In the genomic region with DNA sequence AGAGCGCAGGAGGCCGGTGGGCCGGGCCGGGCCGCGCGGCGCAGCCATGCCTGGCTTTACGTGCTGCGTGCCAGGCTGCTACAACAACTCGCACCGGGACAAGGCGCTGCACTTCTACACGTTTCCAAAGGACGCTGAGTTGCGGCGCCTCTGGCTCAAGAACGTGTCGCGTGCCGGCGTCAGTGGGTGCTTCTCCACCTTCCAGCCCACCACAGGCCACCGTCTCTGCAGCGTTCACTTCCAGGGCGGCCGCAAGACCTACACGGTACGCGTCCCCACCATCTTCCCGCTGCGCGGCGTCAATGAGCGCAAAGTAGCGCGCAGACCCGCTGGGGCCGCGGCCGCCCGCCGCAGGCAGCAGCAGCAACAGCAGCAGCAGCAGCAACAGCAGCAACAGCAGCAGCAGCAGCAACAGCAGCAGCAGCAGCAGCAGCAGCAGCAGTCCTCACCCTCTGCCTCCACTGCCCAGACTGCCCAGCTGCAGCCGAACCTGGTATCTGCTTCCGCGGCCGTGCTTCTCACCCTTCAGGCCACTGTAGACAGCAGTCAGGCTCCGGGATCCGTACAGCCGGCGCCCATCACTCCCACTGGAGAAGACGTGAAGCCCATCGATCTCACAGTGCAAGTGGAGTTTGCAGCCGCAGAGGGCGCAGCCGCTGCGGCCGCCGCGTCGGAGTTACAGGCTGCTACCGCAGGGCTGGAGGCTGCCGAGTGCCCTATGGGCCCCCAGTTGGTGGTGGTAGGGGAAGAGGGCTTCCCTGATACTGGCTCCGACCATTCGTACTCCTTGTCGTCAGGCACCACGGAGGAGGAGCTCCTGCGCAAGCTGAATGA, we compare ENCODE assay signal across 1 cellular context.
TF ChIP-seq lines count a peak whose summit lies in the region.

No MANE protein-coding gene starts in this region.

TF ChIP-seq in HepG2, 621 proteins besides CTCF, POLR2A, EP300 and RAD21 (continued from another document and continues in another):
- TF ChIP-seq, protein P1, sequence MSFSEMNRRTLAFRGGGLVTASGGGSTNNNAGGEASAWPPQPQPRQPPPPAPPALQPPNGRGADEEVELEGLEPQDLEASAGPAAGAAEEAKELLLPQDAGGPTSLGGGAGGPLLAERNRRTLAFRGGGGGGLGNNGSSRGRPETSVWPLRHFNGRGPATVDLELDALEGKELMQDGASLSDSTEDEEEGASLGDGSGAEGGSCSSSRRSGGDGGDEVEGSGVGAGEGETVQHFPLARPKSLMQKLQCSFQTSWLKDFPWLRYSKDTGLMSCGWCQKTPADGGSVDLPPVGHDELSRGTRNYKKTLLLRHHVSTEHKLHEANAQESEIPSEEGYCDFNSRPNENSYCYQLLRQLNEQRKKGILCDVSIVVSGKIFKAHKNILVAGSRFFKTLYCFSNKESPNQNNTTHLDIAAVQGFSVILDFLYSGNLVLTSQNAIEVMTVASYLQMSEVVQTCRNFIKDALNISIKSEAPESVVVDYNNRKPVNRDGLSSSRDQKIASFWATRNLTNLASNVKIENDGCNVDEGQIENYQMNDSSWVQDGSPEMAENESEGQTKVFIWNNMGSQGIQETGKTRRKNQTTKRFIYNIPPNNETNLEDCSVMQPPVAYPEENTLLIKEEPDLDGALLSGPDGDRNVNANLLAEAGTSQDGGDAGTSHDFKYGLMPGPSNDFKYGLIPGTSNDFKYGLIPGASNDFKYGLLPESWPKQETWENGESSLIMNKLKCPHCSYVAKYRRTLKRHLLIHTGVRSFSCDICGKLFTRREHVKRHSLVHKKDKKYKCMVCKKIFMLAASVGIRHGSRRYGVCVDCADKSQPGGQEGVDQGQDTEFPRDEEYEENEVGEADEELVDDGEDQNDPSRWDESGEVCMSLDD (CRISPR knock-in tag; IDR thresholded peaks at IDR 0.05; ENCODE audit: borderline replicate concordance) = no peak
- TF ChIP-seq, protein P2, sequence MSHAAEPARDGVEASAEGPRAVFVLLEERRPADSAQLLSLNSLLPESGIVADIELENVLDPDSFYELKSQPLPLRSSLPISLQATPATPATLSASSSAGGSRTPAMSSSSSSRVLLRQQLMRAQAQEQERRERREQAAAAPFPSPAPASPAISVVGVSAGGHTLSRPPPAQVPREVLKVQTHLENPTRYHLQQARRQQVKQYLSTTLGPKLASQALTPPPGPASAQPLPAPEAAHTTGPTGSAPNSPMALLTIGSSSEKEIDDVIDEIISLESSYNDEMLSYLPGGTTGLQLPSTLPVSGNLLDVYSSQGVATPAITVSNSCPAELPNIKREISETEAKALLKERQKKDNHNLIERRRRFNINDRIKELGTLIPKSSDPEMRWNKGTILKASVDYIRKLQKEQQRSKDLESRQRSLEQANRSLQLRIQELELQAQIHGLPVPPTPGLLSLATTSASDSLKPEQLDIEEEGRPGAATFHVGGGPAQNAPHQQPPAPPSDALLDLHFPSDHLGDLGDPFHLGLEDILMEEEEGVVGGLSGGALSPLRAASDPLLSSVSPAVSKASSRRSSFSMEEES (CRISPR knock-in tag; IDR thresholded peaks at IDR 0.05) = no peak; the same call in 1 of the 2 replicates
- TF ChIP-seq, protein P3, sequence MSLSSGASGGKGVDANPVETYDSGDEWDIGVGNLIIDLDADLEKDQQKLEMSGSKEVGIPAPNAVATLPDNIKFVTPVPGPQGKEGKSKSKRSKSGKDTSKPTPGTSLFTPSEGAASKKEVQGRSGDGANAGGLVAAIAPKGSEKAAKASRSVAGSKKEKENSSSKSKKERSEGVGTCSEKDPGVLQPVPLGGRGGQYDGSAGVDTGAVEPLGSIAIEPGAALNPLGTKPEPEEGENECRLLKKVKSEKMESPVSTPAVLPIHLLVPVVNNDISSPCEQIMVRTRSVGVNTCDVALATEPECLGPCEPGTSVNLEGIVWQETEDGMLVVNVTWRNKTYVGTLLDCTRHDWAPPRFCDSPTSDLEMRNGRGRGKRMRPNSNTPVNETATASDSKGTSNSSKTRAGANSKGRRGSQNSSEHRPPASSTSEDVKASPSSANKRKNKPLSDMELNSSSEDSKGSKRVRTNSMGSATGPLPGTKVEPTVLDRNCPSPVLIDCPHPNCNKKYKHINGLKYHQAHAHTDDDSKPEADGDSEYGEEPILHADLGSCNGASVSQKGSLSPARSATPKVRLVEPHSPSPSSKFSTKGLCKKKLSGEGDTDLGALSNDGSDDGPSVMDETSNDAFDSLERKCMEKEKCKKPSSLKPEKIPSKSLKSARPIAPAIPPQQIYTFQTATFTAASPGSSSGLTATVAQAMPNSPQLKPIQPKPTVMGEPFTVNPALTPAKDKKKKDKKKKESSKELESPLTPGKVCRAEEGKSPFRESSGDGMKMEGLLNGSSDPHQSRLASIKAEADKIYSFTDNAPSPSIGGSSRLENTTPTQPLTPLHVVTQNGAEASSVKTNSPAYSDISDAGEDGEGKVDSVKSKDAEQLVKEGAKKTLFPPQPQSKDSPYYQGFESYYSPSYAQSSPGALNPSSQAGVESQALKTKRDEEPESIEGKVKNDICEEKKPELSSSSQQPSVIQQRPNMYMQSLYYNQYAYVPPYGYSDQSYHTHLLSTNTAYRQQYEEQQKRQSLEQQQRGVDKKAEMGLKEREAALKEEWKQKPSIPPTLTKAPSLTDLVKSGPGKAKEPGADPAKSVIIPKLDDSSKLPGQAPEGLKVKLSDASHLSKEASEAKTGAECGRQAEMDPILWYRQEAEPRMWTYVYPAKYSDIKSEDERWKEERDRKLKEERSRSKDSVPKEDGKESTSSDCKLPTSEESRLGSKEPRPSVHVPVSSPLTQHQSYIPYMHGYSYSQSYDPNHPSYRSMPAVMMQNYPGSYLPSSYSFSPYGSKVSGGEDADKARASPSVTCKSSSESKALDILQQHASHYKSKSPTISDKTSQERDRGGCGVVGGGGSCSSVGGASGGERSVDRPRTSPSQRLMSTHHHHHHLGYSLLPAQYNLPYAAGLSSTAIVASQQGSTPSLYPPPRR (CRISPR knock-in tag; IDR thresholded peaks at IDR 0.05; ENCODE audit: borderline replicate concordance) = no peak
- TF ChIP-seq ZNF180 (CRISPR knock-in tag; IDR thresholded peaks at IDR 0.05; ENCODE audit: borderline replicate concordance, low read depth) (no peak; the same call in 1 of the 2 replicates), DNMT3B (CRISPR knock-in tag; conservative IDR thresholded peaks at IDR 0.05) (no peak), TAF15 (IDR thresholded peaks at IDR 0.05; ENCODE audit: low read depth, low read length, poor library complexity, severe bottlenecking) (peak; percentile 29), TBL1XR1 (IDR thresholded peaks at IDR 0.05; ENCODE audit: borderline replicate concordance, low read length, partially characterized antibody) (no peak), ATF1 (CRISPR knock-in tag; IDR thresholded peaks at IDR 0.05) (no peak), MTA1 (CRISPR knock-in tag; IDR thresholded peaks at IDR 0.05; ENCODE audit: borderline replicate concordance) (peak; percentile 79; the same call in 1 of the 2 replicates), CBFB (CRISPR knock-in tag; IDR thresholded peaks at IDR 0.05) (peak; percentile 35; the same call in 1 of the 2 replicates), ZNF607 (CRISPR knock-in tag; IDR thresholded peaks at IDR 0.05; ENCODE audit: borderline replicate concordance) (peak; percentile 82), ZNF224 (CRISPR knock-in tag; IDR thresholded peaks at IDR 0.05) (0 out of 2 replicates have a peak, but pooled peaks have one; percentile 33), PTBP1 (IDR thresholded peaks at IDR 0.05; ENCODE audit: low read depth, low read length, poor library complexity, severe bottlenecking) (no peak), ZNF292 (CRISPR knock-in tag; IDR thresholded peaks at IDR 0.05; ENCODE audit: borderline replicate concordance, low read depth) (peak; percentile 96), ZNF652 (CRISPR knock-in tag; IDR thresholded peaks at IDR 0.05; ENCODE audit: borderline replicate concordance, low read depth) (no peak), PCBP1 (IDR thresholded peaks at IDR 0.05; ENCODE audit: borderline replicate concordance, low read depth, low read length) (no peak), JUND (CRISPR knock-in tag; IDR thresholded peaks at IDR 0.05) (peak; percentile 55; the same call in 1 of the 2 replicates), TSC22D2 (CRISPR knock-in tag; IDR thresholded peaks at IDR 0.05; ENCODE audit: borderline replicate concordance) (peak; percentile 21; the same call in 1 of the 2 replicates), ZC3H13 (CRISPR knock-in tag; IDR thresholded peaks at IDR 0.05) (peak; percentile 80), ZNF3 (CRISPR knock-in tag; IDR thresholded peaks at IDR 0.05) (0 out of 2 replicates have a peak, but pooled peaks have one; percentile 43), ZNF7 (CRISPR knock-in tag; IDR thresholded peaks at IDR 0.05) (0 out of 2 replicates have a peak, but pooled peaks have one; percentile 11), XRCC5 (optimal IDR thresholded peaks at IDR 0.05; ENCODE audit: low read length) (peak; percentile 81)
- TF ChIP-seq, protein P4, sequence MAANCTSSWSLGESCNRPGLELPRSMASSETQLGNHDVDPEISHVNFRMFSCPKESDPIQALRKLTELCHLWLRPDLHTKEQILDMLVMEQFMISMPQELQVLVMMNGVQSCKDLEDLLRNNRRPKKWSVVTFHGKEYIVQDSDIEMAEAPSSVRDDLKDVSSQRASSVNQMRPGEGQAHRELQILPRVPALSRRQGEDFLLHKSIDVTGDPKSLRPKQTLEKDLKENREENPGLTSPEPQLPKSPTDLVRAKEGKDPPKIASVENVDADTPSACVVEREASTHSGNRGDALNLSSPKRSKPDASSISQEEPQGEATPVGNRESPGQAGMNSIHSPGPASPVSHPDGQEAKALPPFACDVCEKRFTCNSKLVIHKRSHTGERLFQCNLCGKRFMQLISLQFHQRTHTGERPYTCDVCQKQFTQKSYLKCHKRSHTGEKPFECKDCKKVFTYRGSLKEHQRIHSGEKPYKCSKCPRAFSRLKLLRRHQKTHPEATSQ (CRISPR knock-in tag; IDR thresholded peaks at IDR 0.05; ENCODE audit: borderline replicate concordance) = no peak
- TF ChIP-seq, protein P5, sequence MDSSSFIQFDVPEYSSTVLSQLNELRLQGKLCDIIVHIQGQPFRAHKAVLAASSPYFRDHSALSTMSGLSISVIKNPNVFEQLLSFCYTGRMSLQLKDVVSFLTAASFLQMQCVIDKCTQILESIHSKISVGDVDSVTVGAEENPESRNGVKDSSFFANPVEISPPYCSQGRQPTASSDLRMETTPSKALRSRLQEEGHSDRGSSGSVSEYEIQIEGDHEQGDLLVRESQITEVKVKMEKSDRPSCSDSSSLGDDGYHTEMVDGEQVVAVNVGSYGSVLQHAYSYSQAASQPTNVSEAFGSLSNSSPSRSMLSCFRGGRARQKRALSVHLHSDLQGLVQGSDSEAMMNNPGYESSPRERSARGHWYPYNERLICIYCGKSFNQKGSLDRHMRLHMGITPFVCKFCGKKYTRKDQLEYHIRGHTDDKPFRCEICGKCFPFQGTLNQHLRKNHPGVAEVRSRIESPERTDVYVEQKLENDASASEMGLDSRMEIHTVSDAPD (CRISPR knock-in tag; IDR thresholded peaks at IDR 0.05) = no peak
- TF ChIP-seq, protein P6, sequence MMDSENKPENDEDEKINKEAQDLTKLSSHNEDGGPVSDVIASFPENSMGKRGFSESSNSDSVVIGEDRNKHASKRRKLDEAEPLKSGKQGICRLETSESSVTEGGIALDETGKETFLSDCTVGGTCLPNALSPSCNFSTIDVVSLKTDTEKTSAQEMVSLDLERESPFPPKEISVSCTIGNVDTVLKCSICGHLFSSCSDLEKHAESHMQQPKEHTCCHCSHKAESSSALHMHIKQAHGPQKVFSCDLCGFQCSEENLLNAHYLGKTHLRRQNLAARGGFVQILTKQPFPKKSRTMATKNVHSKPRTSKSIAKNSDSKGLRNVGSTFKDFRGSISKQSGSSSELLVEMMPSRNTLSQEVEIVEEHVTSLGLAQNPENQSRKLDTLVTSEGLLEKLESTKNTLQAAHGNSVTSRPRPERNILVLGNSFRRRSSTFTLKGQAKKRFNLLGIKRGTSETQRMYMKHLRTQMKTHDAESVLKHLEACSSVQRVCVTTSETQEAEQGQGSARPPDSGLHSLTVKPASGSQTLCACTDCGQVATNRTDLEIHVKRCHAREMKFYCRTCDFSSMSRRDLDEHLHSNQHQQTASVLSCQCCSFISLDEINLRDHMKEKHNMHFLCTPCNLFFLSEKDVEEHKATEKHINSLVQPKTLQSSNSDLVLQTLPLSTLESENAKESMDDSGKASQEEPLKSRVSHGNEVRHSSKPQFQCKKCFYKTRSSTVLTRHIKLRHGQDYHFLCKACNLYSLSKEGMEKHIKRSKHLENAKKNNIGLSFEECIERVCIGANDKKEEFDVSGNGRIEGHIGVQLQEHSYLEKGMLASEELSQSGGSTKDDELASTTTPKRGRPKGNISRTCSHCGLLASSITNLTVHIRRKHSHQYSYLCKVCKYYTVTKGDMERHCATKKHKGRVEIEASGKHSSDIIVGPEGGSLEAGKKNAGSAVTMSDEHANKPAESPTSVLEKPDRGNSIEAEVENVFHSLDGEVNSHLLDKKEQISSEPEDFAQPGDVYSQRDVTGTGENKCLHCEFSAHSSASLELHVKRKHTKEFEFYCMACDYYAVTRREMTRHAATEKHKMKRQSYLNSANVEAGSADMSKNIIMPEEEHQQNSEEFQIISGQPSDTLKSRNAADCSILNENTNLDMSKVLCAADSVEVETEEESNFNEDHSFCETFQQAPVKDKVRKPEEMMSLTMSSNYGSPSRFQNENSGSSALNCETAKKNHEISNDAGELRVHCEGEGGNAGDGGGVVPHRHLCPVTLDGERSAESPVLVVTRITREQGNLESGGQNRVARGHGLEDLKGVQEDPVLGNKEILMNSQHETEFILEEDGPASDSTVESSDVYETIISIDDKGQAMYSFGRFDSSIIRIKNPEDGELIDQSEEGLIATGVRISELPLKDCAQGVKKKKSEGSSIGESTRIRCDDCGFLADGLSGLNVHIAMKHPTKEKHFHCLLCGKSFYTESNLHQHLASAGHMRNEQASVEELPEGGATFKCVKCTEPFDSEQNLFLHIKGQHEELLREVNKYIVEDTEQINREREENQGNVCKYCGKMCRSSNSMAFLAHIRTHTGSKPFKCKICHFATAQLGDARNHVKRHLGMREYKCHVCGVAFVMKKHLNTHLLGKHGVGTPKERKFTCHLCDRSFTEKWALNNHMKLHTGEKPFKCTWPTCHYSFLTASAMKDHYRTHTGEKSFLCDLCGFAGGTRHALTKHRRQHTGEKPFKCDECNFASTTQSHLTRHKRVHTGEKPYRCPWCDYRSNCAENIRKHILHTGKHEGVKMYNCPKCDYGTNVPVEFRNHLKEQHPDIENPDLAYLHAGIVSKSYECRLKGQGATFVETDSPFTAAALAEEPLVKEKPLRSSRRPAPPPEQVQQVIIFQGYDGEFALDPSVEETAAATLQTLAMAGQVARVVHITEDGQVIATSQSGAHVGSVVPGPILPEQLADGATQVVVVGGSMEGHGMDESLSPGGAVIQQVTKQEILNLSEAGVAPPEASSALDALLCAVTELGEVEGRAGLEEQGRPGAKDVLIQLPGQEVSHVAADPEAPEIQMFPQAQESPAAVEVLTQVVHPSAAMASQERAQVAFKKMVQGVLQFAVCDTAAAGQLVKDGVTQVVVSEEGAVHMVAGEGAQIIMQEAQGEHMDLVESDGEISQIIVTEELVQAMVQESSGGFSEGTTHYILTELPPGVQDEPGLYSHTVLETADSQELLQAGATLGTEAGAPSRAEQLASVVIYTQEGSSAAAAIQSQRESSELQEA (CRISPR knock-in tag; IDR thresholded peaks at IDR 0.05; ENCODE audit: not compliant biosample characterization) = peak; percentile 54
- TF ChIP-seq, protein P7, sequence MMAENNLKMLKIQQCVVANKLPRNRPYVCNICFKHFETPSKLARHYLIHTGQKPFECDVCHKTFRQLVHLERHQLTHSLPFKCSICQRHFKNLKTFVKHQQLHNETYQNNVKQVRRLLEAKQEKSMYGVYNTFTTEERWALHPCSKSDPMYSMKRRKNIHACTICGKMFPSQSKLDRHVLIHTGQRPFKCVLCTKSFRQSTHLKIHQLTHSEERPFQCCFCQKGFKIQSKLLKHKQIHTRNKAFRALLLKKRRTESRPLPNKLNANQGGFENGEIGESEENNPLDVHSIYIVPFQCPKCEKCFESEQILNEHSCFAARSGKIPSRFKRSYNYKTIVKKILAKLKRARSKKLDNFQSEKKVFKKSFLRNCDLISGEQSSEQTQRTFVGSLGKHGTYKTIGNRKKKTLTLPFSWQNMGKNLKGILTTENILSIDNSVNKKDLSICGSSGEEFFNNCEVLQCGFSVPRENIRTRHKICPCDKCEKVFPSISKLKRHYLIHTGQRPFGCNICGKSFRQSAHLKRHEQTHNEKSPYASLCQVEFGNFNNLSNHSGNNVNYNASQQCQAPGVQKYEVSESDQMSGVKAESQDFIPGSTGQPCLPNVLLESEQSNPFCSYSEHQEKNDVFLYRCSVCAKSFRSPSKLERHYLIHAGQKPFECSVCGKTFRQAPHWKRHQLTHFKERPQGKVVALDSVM (CRISPR knock-in tag; IDR thresholded peaks at IDR 0.05) = peak; percentile 13; the same call in 1 of the 2 replicates
